ENCODE assay signal across 9 cellular contexts in genomic region chr9:91186311-91187101, GRCh38.
DNase-seq lines count a peak whose midpoint lies in the region; FAIRE-seq and TF ChIP-seq lines count a peak whose summit lies in the region.
"Had no signal": no experiment of that assay in that cellular context is flagged by ENCODE, and none has a peak within 500 bp of the region (broad histone marks: within the 10 kb centered on the region; RNA-seq: fewer than 3 reads in every experiment).

No MANE protein-coding gene starts in this region.

- DNase-seq in AG08395 (ENCODE audit: low spot score) = peak; percentile 51
- peak; percentile 26 for DNase-seq in LHCN-M2 (ENCODE audit: low read depth)
- peak; percentile 64 to 67 for DNase-seq in activated T-cell treated with anti-CD3 and anti-CD28 coated beads, Interleukin-2, amount 50 U/mL, for 48 hours
- DNase-seq in hepatic stellate cell (ENCODE audit: low spot score) = peak; percentile 42
- no peak for DNase-seq in GM10248 (ENCODE audit: extremely low spot score)
- DNase-seq in urothelium cell line (ENCODE audit: low spot score) = no peak
- no peak for DNase-seq in HTR-8/SVneo (ENCODE audit: insufficient read length, low spot score)
- DNase-seq in DMS79 treated with DMSO at 0.1 percent for 48 hours (lab: John Stamatoyannopoulos, UW) = no peak
- DNase-seq: Calu3 had no signal

- POLR2A ChIA-PET in GM10248 (lab: Yijun Ruan, JAX) = no interaction called here

- CTCF ChIA-PET in GM10248 (lab: Yijun Ruan, JAX) = interaction anchor here (0.8 to 1.4 kb wide), 4 partner anchors 13 to 152 kb away, joined by 3 to 4 read pairs (median 3); no protein-coding TSS in a partner anchor

- no peak for FAIRE-seq in urothelium cell line (lab: Jason Lieb, UNC)
- no peak for FAIRE-seq in HTR-8/SVneo (lab: Jason Lieb, UNC)

- TF ChIP-seq CTCF in GM10248 (IDR thresholded peaks at IDR 0.05; ENCODE audit: control extremely low read depth, extremely low read depth, low read depth, missing control alignments) = no peak

Comparison
In these comparisons a context has a peak if more than half of its experiments do, and no peak if none do; other contexts are left out.
1. DNase-seq: peak in AG08395 (single experiment), LHCN-M2 (single experiment), activated T-cell treated with anti-CD3 and anti-CD28 coated beads, Interleukin-2, amount 50 U/mL, for 48 hours (2 of 2) and hepatic stellate cell (single experiment); none in GM10248 (single experiment), urothelium cell line (single experiment), HTR-8/SVneo (single experiment) and DMS79 treated with DMSO at 0.1 percent for 48 hours (single experiment).